15 cellular contexts compared by ENCODE assay signal in genomic region chr3:149490260-149490971, GRCh38. TPM values are rescaled to one million over a fixed set of nuclear protein-coding genes. Genes with fewer than 3 reads are reported as not detected.
A peak's percentile ranks its signal among the peaks of the same experiment; 100 is the strongest.
DNase-seq lines count a peak whose midpoint lies in the region; ATAC-seq and TF ChIP-seq lines count a peak whose summit lies in the region.
"Had no signal": no experiment of that assay in that cellular context is flagged by ENCODE, and none has a peak within 500 bp of the region (broad histone marks: within the 10 kb centered on the region; RNA-seq: fewer than 3 reads in every experiment).

No MANE protein-coding gene starts in this region.

- H3K36me3 ChIP-seq in adipocyte (ENCODE audit: control insufficient read depth, insufficient read depth, low read length, severe bottlenecking) = no peaks in the 10 kb centered on the region
- no peaks in the 10 kb centered on the region for H3K36me3 ChIP-seq in hepatocyte (replicated peaks; ENCODE audit: insufficient read depth, low read depth)
- H3K36me3 ChIP-seq: BE2C had no signal

- H3K9me3 Mint-ChIP-seq in activated CD4-positive, alpha-beta T cell treated with anti-CD3 and anti-CD28 coated beads for 36 hours (ENCODE audit: low read depth) = no peaks in the 10 kb centered on the region
- H3K9me3 Mint-ChIP-seq: GM23338, H9 had no signal

- peaks cover 20% of the 10 kb centered on the region for H3K27me3 Mint-ChIP-seq in activated CD4-positive, alpha-beta T cell treated with anti-CD3 and anti-CD28 coated beads for 36 hours

- no peaks in the 10 kb centered on the region for H3K36me3 Mint-ChIP-seq in activated CD4-positive, alpha-beta T cell treated with anti-CD3 and anti-CD28 coated beads for 36 hours (ENCODE audit: low read depth)
- H3K36me3 Mint-ChIP-seq: CD4-positive, alpha-beta memory T cell had no signal

- no peaks in the 10 kb centered on the region for H3K9me2 ChIP-seq in hepatocyte (replicated peaks; ENCODE audit: insufficient read depth)

- POLR2A ChIA-PET in activated CD4-positive, alpha-beta T cell treated with anti-CD3 and anti-CD28 coated beads for 36 hours (lab: Charles Lee) = no interaction called here

- H3K4me3 Mint-ChIP-seq in activated CD4-positive, alpha-beta T cell treated with anti-CD3 and anti-CD28 coated beads for 36 hours = no peak overlapping the region
- H3K4me3 Mint-ChIP-seq: CD4-positive, alpha-beta memory T cell; GM23338; H9 had no signal

- intact Hi-C loops in activated CD4-positive, alpha-beta T cell treated with anti-CD3 and anti-CD28 coated beads for 36 hours (cut with DNase I, micrococcal nuclease) = loop anchor here in 1 of 2 experiments (5.0 kb wide), 1 partner anchor 282 kb away; no protein-coding TSS in a partner anchor

- H3K79me2 ChIP-seq in hepatocyte = no peaks in the 10 kb centered on the region

- H3K27ac ChIP-seq in hepatocyte = peak overlapping the region; percentile 4

- CTCF ChIA-PET in activated CD4-positive, alpha-beta T cell treated with anti-CD3 and anti-CD28 coated beads for 36 hours (lab: Charles Lee) = interaction anchor here (0.8 kb wide), 1 partner anchor 319 kb away, joined by 3 read pairs; no protein-coding TSS in a partner anchor

- H3K4me3 ChIP-seq in LNCaP clone FGC (ENCODE audit: low read depth, low read length) = no peak overlapping the region
- H3K4me3 ChIP-seq in adipocyte (ENCODE audit: low read length) = no peak overlapping the region
- H3K4me3 ChIP-seq in hepatocyte = no peak overlapping the region
- H3K4me3 ChIP-seq: GM23338 had no signal

- H3K27me3 ChIP-seq in adipocyte (replicated peaks; ENCODE audit: control insufficient read depth, insufficient read depth, low read length) (no peaks in the 10 kb centered on the region), hepatocyte (no peaks in the 10 kb centered on the region)
- H3K27me3 ChIP-seq: BE2C had no signal

- H3K4me1 Mint-ChIP-seq in activated CD4-positive, alpha-beta T cell treated with anti-CD3 and anti-CD28 coated beads for 36 hours = no peaks in the 10 kb centered on the region
- H3K4me1 Mint-ChIP-seq: CD4-positive, alpha-beta memory T cell had no signal

- H3K4me2 ChIP-seq in hepatocyte = no peak overlapping the region
- H3K4me2 ChIP-seq: GM23338 had no signal

- peak overlapping the region; percentile 2 for H3K9ac ChIP-seq in adipocyte (ENCODE audit: low read length)

- TF ChIP-seq CTCF in LNCaP clone FGC (IDR thresholded peaks at IDR 0.05; ENCODE audit: control insufficient read depth, extremely low read depth, insufficient read depth) = no peak
- TF ChIP-seq CTCF in hepatocyte (IDR thresholded peaks at IDR 0.05; ENCODE audit: poor library complexity) = no peak

- peaks cover 29% of the 10 kb centered on the region for H3K4me1 ChIP-seq in adipocyte (ENCODE audit: control insufficient read depth, insufficient read depth, low read length)
- no peaks in the 10 kb centered on the region for H3K4me1 ChIP-seq in hepatocyte (ENCODE audit: insufficient read depth)
- H3K4me1 ChIP-seq: BE2C had no signal

- H2AFZ ChIP-seq in hepatocyte = no peak overlapping the region
- H2AFZ ChIP-seq: GM23338 had no signal

- DNase-seq in LNCaP clone FGC (ENCODE audit: low read depth) = peak; percentile 63
- DNase-seq in adipocyte (ENCODE audit: low read depth) = no peak
- no peak for DNase-seq in hepatocyte (ENCODE audit: low spot score)
- DNase-seq in activated CD4-positive, alpha-beta T cell treated with anti-CD3 and anti-CD28 coated beads for 36 hours = no peak
- no peak for DNase-seq in NCI-H1105 treated with DMSO at 0.1 percent for 48 hours (lab: John Stamatoyannopoulos, UW)
- DNase-seq in NCI-H524 treated with DMSO at 0.1 percent for 48 hours (lab: John Stamatoyannopoulos, UW) = no peak
- DNase-seq in retina = no peak
- DNase-seq: BE2C; CD4-positive, alpha-beta memory T cell; COR-L47; DMS153; DMS79 treated with DMSO at 0.1 percent for 48 hours; EL; H9 had no signal

- no peaks in the 10 kb centered on the region for H3K9me3 ChIP-seq in adipocyte (ENCODE audit: control insufficient read depth, low read length)
- H3K9me3 ChIP-seq in hepatocyte (ENCODE audit: low read depth) = no peaks in the 10 kb centered on the region
- H3K9me3 ChIP-seq: BE2C had no signal

- no peak for ATAC-seq in activated CD4-positive, alpha-beta T cell treated with anti-CD3 and anti-CD28 coated beads for 36 hours
- ATAC-seq: GM23338 had no signal

- no peaks in the 10 kb centered on the region for H4K20me1 ChIP-seq in hepatocyte (ENCODE audit: insufficient read depth, poor library complexity, severe bottlenecking)

- no peak overlapping the region for H3K27ac Mint-ChIP-seq in activated CD4-positive, alpha-beta T cell treated with anti-CD3 and anti-CD28 coated beads for 36 hours
- H3K27ac Mint-ChIP-seq: CD4-positive, alpha-beta memory T cell; GM23338; H9 had no signal

RNA-seq across cellular contexts. Expression of gene TM4SF4, which starts 15.9 kb away (rescaled TPM):
- total RNA-seq in hepatocyte = 763 and 899 TPM in 2 replicates
- 366 and 434 TPM in 2 replicates for polyA plus RNA-seq in hepatocyte
- not detected for total RNA-seq in activated CD4-positive, alpha-beta T cell treated with anti-CD3 and anti-CD28 coated beads for 36 hours
- total RNA-seq: CD4-positive, alpha-beta memory T cell; GM23338; H9 had no signal
- polyA plus RNA-seq: CD4-positive, alpha-beta memory T cell; GM23338 had no signal

Comparison
In these comparisons a context has a peak if more than half of its experiments do, and no peak if none do; other contexts are left out.
1. RNA of gene TM4SF4, which starts 15.9 kb away (total RNA-seq): 763 to 899 TPM in hepatocyte; not detected in activated CD4-positive, alpha-beta T cell treated with anti-CD3 and anti-CD28 coated beads for 36 hours; every median in the first group is over 100 times any median in the second.